In the genomic region with DNA sequence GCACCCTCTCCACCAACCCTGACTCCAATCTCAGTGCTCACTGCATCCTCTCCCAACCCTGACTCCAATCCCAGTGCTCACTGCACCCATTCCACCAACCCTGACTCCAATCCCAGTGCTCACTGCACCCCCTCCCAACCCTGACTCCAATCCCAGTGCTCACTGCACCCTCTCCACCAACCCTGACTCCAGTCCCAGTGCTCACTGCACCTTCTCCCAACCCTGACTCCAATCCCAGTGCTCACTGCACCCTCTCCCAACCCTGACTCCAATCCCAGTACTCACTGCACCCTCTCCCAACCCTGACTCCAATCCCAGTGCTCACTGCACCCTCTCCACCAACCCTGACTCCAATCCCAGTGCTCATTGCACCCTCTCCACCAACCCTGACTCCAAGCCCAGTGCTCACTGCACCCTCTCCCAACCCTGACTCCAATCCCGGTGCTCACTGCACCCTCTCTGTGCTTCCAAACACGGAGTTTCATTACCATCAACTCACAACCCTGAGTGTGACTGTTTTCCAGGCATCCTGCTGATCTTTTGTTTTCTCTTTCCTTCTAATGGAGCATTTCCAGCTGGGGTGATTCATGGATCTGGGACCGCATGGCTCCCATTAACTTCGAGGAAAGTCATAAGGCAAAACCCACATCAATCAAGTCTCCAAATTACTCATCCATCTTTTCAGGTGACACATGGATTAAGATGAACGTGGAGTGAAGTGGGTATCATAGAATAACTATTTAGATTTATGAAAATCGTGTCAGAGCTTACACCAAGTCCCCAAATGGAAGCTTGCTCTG, we compare ENCODE assay signal across 8 cellular contexts.
DNase-seq lines count a peak whose midpoint lies in the region; ATAC-seq, FAIRE-seq and TF ChIP-seq lines count a peak whose summit lies in the region.
"Not testable (repeated sequence)": the region's sequence is repeated elsewhere in the genome, so short reads cannot be mapped to it uniquely, and the experiment has no call there.

No MANE protein-coding gene starts in this region.

- WGBS in HepG2 (ENCODE audit: low lambda C conversion rate) = 13% methylated on average over 6 of the region's 6 CpGs

- TF ChIP-seq CTCF in BJ (IDR thresholded peaks at IDR 0.05; ENCODE audit: insufficient read depth, low read depth, low read length); astrocyte of the spinal cord (IDR thresholded peaks at IDR 0.05; ENCODE audit: low read depth, low read length); HepG2 (CRISPR knock-in tag; IDR thresholded peaks at IDR 0.05): not testable (repeated sequence)

- H3K4me3 ChIP-seq in BJ (ENCODE audit: low read depth, low read length); astrocyte of the spinal cord (ENCODE audit: low read depth, low read length); HepG2 (replicated peaks in 1 of 3; ENCODE audit: insufficient read depth in 1 of 3, low read depth in 2 of 3, low read length in 3 of 3): not testable (repeated sequence)

- peaks cover 11% of the 10 kb centered on the region for H3K27me3 ChIP-seq in BJ (ENCODE audit: control insufficient read depth, insufficient read depth, low read length)
- not testable (repeated sequence) for H3K27me3 ChIP-seq in HepG2 (ENCODE audit: control insufficient read depth in 1 of 2, insufficient read depth in 2 of 2, low read length in 2 of 2)

- TF ChIP-seq EP300 in HepG2 (IDR thresholded peaks at IDR 0.05; ENCODE audit: low read depth in 2 of 2, low read length in 2 of 2); HepG2 (CRISPR knock-in tag; IDR thresholded peaks at IDR 0.05; ENCODE audit: borderline replicate concordance): not testable (repeated sequence)

- not testable (repeated sequence) for TF ChIP-seq RAD21 in HepG2 (CRISPR knock-in tag; IDR thresholded peaks at IDR 0.05)

- H3K27ac ChIP-seq in HepG2 (ENCODE audit: extremely low read length, insufficient read depth, low read length) = not testable (repeated sequence)

- not testable (repeated sequence) for H3K4me3 Mint-ChIP-seq in stimulated activated naive CD8-positive, alpha-beta T cell treated with anti-CD3 and anti-CD28 coated beads, Interleukin-15, amount 100 ng/mL, for 72 hours

- not testable (repeated sequence) for H3K9me3 ChIP-seq in HepG2 (ENCODE audit: low read length)

- not testable (repeated sequence) for ATAC-seq in HepG2
- ATAC-seq in stimulated activated naive CD8-positive, alpha-beta T cell treated with anti-CD3 and anti-CD28 coated beads, Interleukin-15, amount 100 ng/mL, for 72 hours = peak; percentile 24

- not testable (repeated sequence) for H2AFZ ChIP-seq in HepG2 (ENCODE audit: low read length)

- H3K4me1 ChIP-seq in HepG2 (ENCODE audit: insufficient read depth, low read length) = not testable (repeated sequence)

- not testable (repeated sequence) for H4K20me1 ChIP-seq in HepG2 (ENCODE audit: insufficient read depth, low read length)

- POLR2A ChIA-PET in BJ (lab: Charles Lee); HepG2 (lab: Yijun Ruan, JAX): not testable (repeated sequence)

- H3K9me3 Mint-ChIP-seq in stimulated activated naive CD8-positive, alpha-beta T cell treated with anti-CD3 and anti-CD28 coated beads, Interleukin-15, amount 100 ng/mL, for 72 hours = peaks cover 11 to 20% of the 10 kb centered on the region in 2 donors

- CTCF ChIA-PET in BJ (lab: Yijun Ruan, JAX); HepG2 (lab: Yijun Ruan, JAX; ENCODE audit: low intra/inter-chr PET ratio, low total read pairs): not testable (repeated sequence)

- BruUV-seq in HepG2 (replicated peaks; lab: Mats Ljungman, UMichigan) = not testable (repeated sequence)

- not testable (repeated sequence) for H3K79me2 ChIP-seq in HepG2 (ENCODE audit: insufficient read depth, low read length)

- not testable (repeated sequence) for H3K9ac ChIP-seq in HepG2 (ENCODE audit: insufficient read depth, low read depth, low read length)

- intact Hi-C loops in HepG2 (cut with micrococcal nuclease; ENCODE audit: unreplicated experiment) = not testable (repeated sequence)

- not testable (repeated sequence) for H3K36me3 ChIP-seq in BJ (ENCODE audit: control insufficient read depth, insufficient read depth, low read length); HepG2 (replicated peaks in 1 of 2; ENCODE audit: control insufficient read depth in 1 of 2, insufficient read depth in 2 of 2, low read length in 2 of 2)

- DNase-seq in BJ (ENCODE audit: low read depth) (peak; percentile 28), H54 (ENCODE audit: insufficient read length, low spot score) (peak; percentile 59), LoVo (ENCODE audit: low spot score) (peak; percentile 45), SK-MEL-5 (ENCODE audit: low read depth, low spot score) (peak; percentile 38), astrocyte of the spinal cord (ENCODE audit: low read depth, low spot score) (peak; percentile 65), fibroblast of gingiva (ENCODE audit: low read depth) (peak; percentile 24)
- DNase-seq in HepG2 (ENCODE audit: low spot score); stimulated activated naive CD8-positive, alpha-beta T cell treated with anti-CD3 and anti-CD28 coated beads, Interleukin-15, amount 100 ng/mL, for 72 hours: not testable (repeated sequence)

- H3K27ac Mint-ChIP-seq in stimulated activated naive CD8-positive, alpha-beta T cell treated with anti-CD3 and anti-CD28 coated beads, Interleukin-15, amount 100 ng/mL, for 72 hours = peak overlapping the region in 1 of 2 donors; percentile 94

- not testable (repeated sequence) for H3K4me2 ChIP-seq in HepG2 (ENCODE audit: low read depth, low read length)

- H3K4me1 Mint-ChIP-seq in stimulated activated naive CD8-positive, alpha-beta T cell treated with anti-CD3 and anti-CD28 coated beads, Interleukin-15, amount 100 ng/mL, for 72 hours = not testable (repeated sequence)

- TF ChIP-seq POLR2A in H54 (IDR thresholded peaks at IDR 0.05; ENCODE audit: low read depth, low read length); HepG2 (IDR thresholded peaks at IDR 0.05; ENCODE audit: insufficient read depth in 1 of 2, low read depth in 2 of 2, low read length in 2 of 2): not testable (repeated sequence)

- peaks cover 28% of the 10 kb centered on the region for H3K27me3 Mint-ChIP-seq in stimulated activated naive CD8-positive, alpha-beta T cell treated with anti-CD3 and anti-CD28 coated beads, Interleukin-15, amount 100 ng/mL, for 72 hours

- FAIRE-seq in H54 (lab: Jason Lieb, UNC) = peak; percentile 88
- not testable (repeated sequence) for FAIRE-seq in HepG2 (lab: Jason Lieb, UNC)

- in situ Hi-C loops in SK-MEL-5 (cut with HindIII; ENCODE audit: low pct_unique_long_range_greater_than_20kb, low sequenced_read_pairs); astrocyte of the spinal cord (cut with HindIII; ENCODE audit: low sequenced_read_pairs): not testable (repeated sequence)
- in situ Hi-C loops in HepG2 (cut with HindIII; ENCODE audit: extremely low pct_ligation_motif_present, low pct_unique_long_range_greater_than_20kb) = loop anchor here (25.0 kb wide), 1 partner anchor 297 kb away; no protein-coding TSS in a partner anchor

TF ChIP-seq in HepG2, 621 proteins besides CTCF, POLR2A, EP300 and RAD21:
- TF ChIP-seq CHD4 (IDR thresholded peaks at IDR 0.05; ENCODE audit: borderline replicate concordance, low read length) = 0 out of 2 replicates have a peak, but pooled peaks have one; percentile 58
- TF ChIP-seq, protein P1, sequence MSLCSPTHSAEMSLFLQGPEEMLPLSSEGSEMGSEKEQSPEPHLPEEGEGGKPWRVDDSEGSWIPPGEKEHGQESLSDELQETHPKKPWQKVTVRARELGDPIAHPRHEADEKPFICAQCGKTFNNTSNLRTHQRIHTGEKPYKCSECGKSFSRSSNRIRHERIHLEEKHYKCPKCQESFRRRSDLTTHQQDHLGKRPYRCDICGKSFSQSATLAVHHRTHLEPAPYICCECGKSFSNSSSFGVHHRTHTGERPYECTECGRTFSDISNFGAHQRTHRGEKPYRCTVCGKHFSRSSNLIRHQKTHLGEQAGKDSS (CRISPR knock-in tag; IDR thresholded peaks at IDR 0.05; ENCODE audit: borderline replicate concordance, low read depth) = peak; percentile 54; the same call in 1 of the 2 replicates
